Comparison of ENCODE assay signal across 22 cellular contexts in genomic region chr5:173534664-173535063, GRCh38.
"Had no signal": no experiment of that assay in that cellular context is flagged by ENCODE, and none has a peak within 500 bp of the region (broad histone marks: within the 10 kb centered on the region; RNA-seq: fewer than 3 reads in every experiment).

No MANE protein-coding gene starts in this region.

- H3K9me3 ChIP-seq: ascending aorta, neutrophil, testis, vagina had no signal

- H3K27me3 ChIP-seq: ascending aorta, foreskin keratinocyte, testis, vagina had no signal

- DNase-seq: activated CD4-positive, alpha-beta T cell treated with anti-CD3 and anti-CD28 coated beads, Interleukin-2, amount 10 ng/mL, durations not matched to agents 24 days and 14 days; activated CD8-positive, alpha-beta T cell treated with anti-CD3 and anti-CD28 coated beads, Interleukin-2, amount 10 ng/mL, durations not matched to agents 7 days and 5 days; endodermal cell; foreskin keratinocyte; kidney glomerular epithelial cell; stimulated activated CD4-positive, alpha-beta T cell treated with anti-CD3 and anti-CD28 coated beads, Interleukin-2, amount 100 ng/mL, for 48 hours; stimulated activated CD8-positive, alpha-beta memory T cell treated with anti-CD3 and anti-CD28 coated beads, Interleukin-4, amount 100 ng/mL, for 48 hours; stimulated activated naive B cell treated with anti-CD40 and anti-IgM and Interleukin-4, amounts not matched to agents 10 μg/mL and 1 μg/mL and 100 μg/mL, for 72 hours; testis had no signal

- H3K4me3 Mint-ChIP-seq: activated CD4-positive, alpha-beta T cell treated with anti-CD3 and anti-CD28 coated beads, Interleukin-2, amount 10 ng/mL, durations not matched to agents 24 days and 14 days; activated CD8-positive, alpha-beta T cell treated with anti-CD3 and anti-CD28 coated beads, Interleukin-2, amount 10 ng/mL, durations not matched to agents 7 days and 5 days; endodermal cell; nephron; stimulated activated naive B cell treated with anti-CD40 and anti-IgM and Interleukin-4, amounts not matched to agents 10 μg/mL and 1 μg/mL and 100 μg/mL, for 72 hours; T-helper 2 cell treated with Interferon-gamma antibody and Interleukin-4, amounts not matched to agents 5 μg/mL and 100 μg/mL, for 36 hours; type B pancreatic cell had no signal

- H3K9me3 Mint-ChIP-seq: activated CD4-positive, alpha-beta T cell treated with anti-CD3 and anti-CD28 coated beads, Interleukin-2, amount 10 ng/mL, durations not matched to agents 24 days and 14 days; activated naive CD4-positive, alpha-beta T cell treated with anti-CD3 and anti-CD28 coated beads, Interleukin-2, amount 50 U/mL, for 72 hours; endodermal cell; nephron; stimulated activated naive B cell treated with anti-CD40 and anti-IgM and Interleukin-4, amounts not matched to agents 10 μg/mL and 1 μg/mL and 100 μg/mL, for 72 hours; T-helper 2 cell treated with Interferon-gamma antibody and Interleukin-4, amounts not matched to agents 5 μg/mL and 100 μg/mL, for 36 hours; type B pancreatic cell had no signal

- H2AFZ ChIP-seq: parathyroid adenoma had no signal

- H3K36me3 ChIP-seq: ascending aorta, neutrophil, vagina had no signal

- H3K27ac Mint-ChIP-seq: activated CD4-positive, alpha-beta T cell treated with anti-CD3 and anti-CD28 coated beads, Interleukin-2, amount 10 ng/mL, durations not matched to agents 24 days and 14 days; activated CD8-positive, alpha-beta T cell treated with anti-CD3 and anti-CD28 coated beads, Interleukin-2, amount 10 ng/mL, durations not matched to agents 7 days and 5 days; activated naive CD4-positive, alpha-beta T cell treated with anti-CD3 and anti-CD28 coated beads, Interleukin-2, amount 50 U/mL, for 72 hours; endodermal cell; nephron; stimulated activated naive B cell treated with anti-CD40 and anti-IgM and Interleukin-4, amounts not matched to agents 10 μg/mL and 1 μg/mL and 100 μg/mL, for 72 hours; T-helper 2 cell treated with Interferon-gamma antibody and Interleukin-4, amounts not matched to agents 5 μg/mL and 100 μg/mL, for 36 hours; type B pancreatic cell had no signal

- H3K27ac ChIP-seq: ascending aorta, coronary artery, epithelial cell of prostate, foreskin keratinocyte, neutrophil, parathyroid adenoma, testis, vagina, VCaP had no signal

- H3K36me3 Mint-ChIP-seq: activated naive CD4-positive, alpha-beta T cell treated with anti-CD3 and anti-CD28 coated beads, Interleukin-2, amount 50 U/mL, for 72 hours; stimulated activated naive B cell treated with anti-CD40 and anti-IgM and Interleukin-4, amounts not matched to agents 10 μg/mL and 1 μg/mL and 100 μg/mL, for 72 hours; type B pancreatic cell had no signal

- H3K4me1 ChIP-seq: ascending aorta, foreskin keratinocyte, testis, vagina had no signal

- ATAC-seq: activated CD4-positive, CD25-positive, alpha-beta regulatory T cell treated with anti-CD3 and anti-CD28 coated beads, Interleukin-2, amount 50 U/mL, for 24 hours; activated CD8-positive, alpha-beta T cell treated with anti-CD3 and anti-CD28 coated beads, Interleukin-2, amount 10 ng/mL, durations not matched to agents 7 days and 5 days; activated naive CD4-positive, alpha-beta T cell treated with anti-CD3 and anti-CD28 coated beads, Interleukin-2, amount 50 U/mL, for 72 hours; foreskin keratinocyte; sciatic nerve; stimulated activated naive B cell treated with anti-CD40 and anti-IgM and Interleukin-4, amounts not matched to agents 10 μg/mL and 1 μg/mL and 100 μg/mL, for 72 hours had no signal

- H3K4me1 Mint-ChIP-seq: activated CD4-positive, alpha-beta T cell treated with anti-CD3 and anti-CD28 coated beads, Interleukin-2, amount 10 ng/mL, durations not matched to agents 24 days and 14 days; endodermal cell; nephron; stimulated activated naive B cell treated with anti-CD40 and anti-IgM and Interleukin-4, amounts not matched to agents 10 μg/mL and 1 μg/mL and 100 μg/mL, for 72 hours had no signal

- H3K4me3 ChIP-seq: ascending aorta, coronary artery, testis, vagina had no signal

- H3K9ac ChIP-seq: parathyroid adenoma had no signal

- H3K79me2 ChIP-seq: parathyroid adenoma had no signal
